8 cellular contexts compared by ENCODE assay signal in the genomic region with DNA sequence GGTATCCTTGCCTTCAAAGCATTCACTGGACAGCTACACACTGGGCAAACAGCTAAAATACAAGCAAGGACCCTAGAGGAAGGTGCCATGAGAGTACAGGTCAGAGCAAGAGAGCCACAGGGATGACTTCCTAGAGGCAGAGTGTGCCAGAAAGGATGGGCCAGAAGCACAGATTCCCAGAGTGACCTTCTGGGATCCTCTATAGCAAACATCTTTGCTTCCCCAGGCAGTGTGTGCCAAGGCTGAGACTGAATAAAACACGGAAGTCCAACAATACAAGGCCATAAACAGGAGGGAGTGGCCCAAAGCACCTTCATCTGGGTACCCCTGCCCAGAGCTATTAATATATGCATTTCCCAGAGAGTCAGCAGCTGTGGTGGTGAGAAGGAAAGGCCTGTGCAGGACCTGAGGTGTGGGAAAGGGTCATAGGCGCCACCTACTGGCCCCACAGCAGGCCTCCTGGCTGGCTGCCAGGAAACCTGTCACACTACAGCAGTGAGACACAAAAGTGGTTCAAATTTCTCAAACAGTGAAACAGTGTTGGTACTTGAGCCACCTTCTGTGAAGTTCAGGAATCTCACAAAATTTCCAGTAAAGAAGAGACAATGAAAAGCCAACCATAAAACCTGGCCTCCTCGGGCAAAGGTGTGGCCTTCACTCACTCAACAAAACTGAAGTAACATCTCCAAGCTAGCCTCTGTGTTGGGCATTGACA. TPM values are rescaled to one million over a fixed set of nuclear protein-coding genes. Genes with fewer than 3 reads are reported as not detected.
DNase-seq lines count a peak whose midpoint lies in the region; ATAC-seq and TF ChIP-seq lines count a peak whose summit lies in the region.

No MANE protein-coding gene starts in this region.

- no peak overlapping the region for H3K4me3 Mint-ChIP-seq in activated T-cell treated with anti-CD3 and anti-CD28 coated beads, Interleukin-2, amount 50 U/mL, for 4 hours
- no peak overlapping the region for H3K4me3 Mint-ChIP-seq in stimulated activated naive CD8-positive, alpha-beta T cell treated with anti-CD3 and anti-CD28 coated beads, Interleukin-15, amount 100 ng/mL, for 72 hours

- no peaks in the 10 kb centered on the region for H3F3A ChIP-seq in neural cell (ENCODE audit: insufficient read depth, low read length, poor library complexity, severe bottlenecking)

- H3K79me2 ChIP-seq in fibroblast of lung (ENCODE audit: control insufficient read depth, insufficient read depth, low read length): no peaks in the 10 kb centered on the region
- no peaks in the 10 kb centered on the region for H3K79me2 ChIP-seq in neural cell (replicated peaks; ENCODE audit: insufficient read depth, low read length)

- no peak overlapping the region for H3K4me2 ChIP-seq in fibroblast of lung (ENCODE audit: extremely low read depth, insufficient read depth, low read length)
- no peak overlapping the region for H3K4me2 ChIP-seq in neural cell (ENCODE audit: low read length)

- POLR2A ChIA-PET in Panc1 (lab: Charles Lee): interaction anchor here (0.5 kb wide), 1 partner anchor 1196 kb away, joined by 3 read pairs; no protein-coding TSS in a partner anchor

- peak; percentile 85 for TF ChIP-seq RAD21 in neural cell (conservative IDR thresholded peaks at IDR 0.05)

- H3K9me3 ChIP-seq in Panc1 (ENCODE audit: control insufficient read depth, insufficient read depth, low read depth, low read length) (no peaks in the 10 kb centered on the region), fibroblast of lung (ENCODE audit: control insufficient read depth, insufficient read depth, low read depth, low read length) (no peaks in the 10 kb centered on the region), neural cell (ENCODE audit: low read length) (no peaks in the 10 kb centered on the region)

- no peaks in the 10 kb centered on the region for H3K4me1 ChIP-seq in Panc1 (ENCODE audit: control insufficient read depth, insufficient read depth, low read length)
- no peaks in the 10 kb centered on the region for H3K4me1 ChIP-seq in fibroblast of lung (ENCODE audit: control insufficient read depth, extremely low read depth, insufficient read depth, low read length)

- no peak overlapping the region for H3K27ac ChIP-seq in Panc1 (ENCODE audit: low read length)
- no peak overlapping the region for H3K27ac ChIP-seq in fibroblast of lung (ENCODE audit: insufficient read depth, low read length)
- H3K27ac ChIP-seq in neural cell (ENCODE audit: low read length): no peak overlapping the region

- no peaks in the 10 kb centered on the region for H3K36me3 ChIP-seq in Panc1 (ENCODE audit: control insufficient read depth, insufficient read depth, low read length)
- H3K36me3 ChIP-seq in fibroblast of lung (ENCODE audit: control insufficient read depth, insufficient read depth, low read length): no peaks in the 10 kb centered on the region
- H3K36me3 ChIP-seq in neural cell (ENCODE audit: insufficient read depth, low read length): no peaks in the 10 kb centered on the region

- in situ Hi-C loops in Panc1 (cut with HindIII; ENCODE audit: low pct_unique_long_range_greater_than_20kb, low sequenced_read_pairs): no loop called here

- H2AFZ ChIP-seq in fibroblast of lung (ENCODE audit: low read length) (no peak overlapping the region), neural cell (ENCODE audit: low read depth, low read length) (no peak overlapping the region)

- H3K9me3 Mint-ChIP-seq in activated T-cell treated with anti-CD3 and anti-CD28 coated beads, Interleukin-2, amount 50 U/mL, for 4 hours: no peaks in the 10 kb centered on the region
- no peaks in the 10 kb centered on the region for H3K9me3 Mint-ChIP-seq in stimulated activated naive CD8-positive, alpha-beta T cell treated with anti-CD3 and anti-CD28 coated beads, Interleukin-15, amount 100 ng/mL, for 72 hours

- no peaks in the 10 kb centered on the region for H4K20me1 ChIP-seq in fibroblast of lung (ENCODE audit: control insufficient read depth, extremely low read depth, insufficient read depth, low read length)
- H4K20me1 ChIP-seq in neural cell (ENCODE audit: insufficient read depth): no peaks in the 10 kb centered on the region

- H3K4me1 Mint-ChIP-seq in activated T-cell treated with anti-CD3 and anti-CD28 coated beads, Interleukin-2, amount 50 U/mL, for 4 hours (ENCODE audit: low read depth): peaks cover 23% of the 10 kb centered on the region
- H3K4me1 Mint-ChIP-seq in stimulated activated naive CD8-positive, alpha-beta T cell treated with anti-CD3 and anti-CD28 coated beads, Interleukin-15, amount 100 ng/mL, for 72 hours: peaks cover 43% of the 10 kb centered on the region

- H3K36me3 Mint-ChIP-seq in activated T-cell treated with anti-CD3 and anti-CD28 coated beads, Interleukin-2, amount 50 U/mL, for 4 hours (ENCODE audit: insufficient read depth): no peaks in the 10 kb centered on the region

- no peak overlapping the region for H3K27ac Mint-ChIP-seq in stimulated activated naive CD8-positive, alpha-beta T cell treated with anti-CD3 and anti-CD28 coated beads, Interleukin-15, amount 100 ng/mL, for 72 hours

- H3K27me3 ChIP-seq in Panc1 (ENCODE audit: control insufficient read depth, insufficient read depth, low read length) (no peaks in the 10 kb centered on the region), fibroblast of lung (ENCODE audit: control insufficient read depth, insufficient read depth, low read length) (no peaks in the 10 kb centered on the region), neural cell (ENCODE audit: insufficient read depth, low read depth, low read length) (no peaks in the 10 kb centered on the region)

- TF ChIP-seq EP300 in neural cell (conservative IDR thresholded peaks at IDR 0.05; ENCODE audit: poor library complexity, severe bottlenecking): no peak

- no peaks in the 10 kb centered on the region for H3K27me3 Mint-ChIP-seq in activated T-cell treated with anti-CD3 and anti-CD28 coated beads, Interleukin-2, amount 50 U/mL, for 4 hours (ENCODE audit: low read depth)
- H3K27me3 Mint-ChIP-seq in stimulated activated naive CD8-positive, alpha-beta T cell treated with anti-CD3 and anti-CD28 coated beads, Interleukin-15, amount 100 ng/mL, for 72 hours: no peaks in the 10 kb centered on the region

- H3K4me3 ChIP-seq in Panc1 (ENCODE audit: low read depth in 2 of 2, low read length in 2 of 2): no peak overlapping the region
- H3K4me3 ChIP-seq in fibroblast of lung (replicated peaks in 1 of 4; ENCODE audit: control extremely low read depth in 1 of 4, insufficient read depth in 1 of 4, low read depth in 3 of 4, low read length in 4 of 4): no peak overlapping the region
- no peak overlapping the region for H3K4me3 ChIP-seq in neural cell (ENCODE audit: low read length)

- H3K9me2 ChIP-seq in neural cell (ENCODE audit: insufficient read depth, low read length): no peaks in the 10 kb centered on the region

- H3K9ac ChIP-seq in fibroblast of lung (ENCODE audit: insufficient read depth, low read length) (no peak overlapping the region), neural cell (ENCODE audit: low read length) (no peak overlapping the region)

- ATAC-seq in Panc1: peak; percentile 88
- peak; percentile 86 to 93 for ATAC-seq in activated T-cell treated with anti-CD3 and anti-CD28 coated beads, Interleukin-2, amount 50 U/mL, for 4 hours
- ATAC-seq in stimulated activated naive CD8-positive, alpha-beta T cell treated with anti-CD3 and anti-CD28 coated beads, Interleukin-15, amount 100 ng/mL, for 72 hours: peak; percentile 88
- no peak for ATAC-seq in GM21737 (IDR thresholded peaks at IDR 0.05; ENCODE audit: unreplicated experiment)

- DNase-seq in GM10266 (ENCODE audit: extremely low spot score) (peak; percentile 72), LHCN-M2 (ENCODE audit: low read depth) (peak; percentile 77), Panc1 (ENCODE audit: low read depth, low spot score) (peak; percentile 57), fibroblast of lung (ENCODE audit: low read depth in 2 of 2) (peak; percentile 65 to 77)
- DNase-seq in activated T-cell treated with anti-CD3 and anti-CD28 coated beads, Interleukin-2, amount 50 U/mL, for 4 hours: peak; percentile 67
- DNase-seq in stimulated activated naive CD8-positive, alpha-beta T cell treated with anti-CD3 and anti-CD28 coated beads, Interleukin-15, amount 100 ng/mL, for 72 hours: peak; percentile 64 to 74

- TF ChIP-seq CTCF in GM10266 (IDR thresholded peaks at IDR 0.05; ENCODE audit: control insufficient read depth, insufficient read depth, low read depth, missing control alignments): peak; percentile 80
- TF ChIP-seq CTCF in Panc1 (IDR thresholded peaks at IDR 0.05): peak; percentile 96
- peak; percentile 60 to 76 for TF ChIP-seq CTCF in fibroblast of lung (conservative IDR thresholded peaks at IDR 0.05 in 1 of 2, IDR thresholded peaks at IDR 0.05 in 1 of 2; ENCODE audit: low read depth in 1 of 2, low read length in 2 of 2)
- peak; percentile 87 for TF ChIP-seq CTCF in neural cell (IDR thresholded peaks at IDR 0.05; ENCODE audit: poor library complexity, severe bottlenecking)

- BruUV-seq in Panc1 (replicated peaks; lab: Mats Ljungman, UMichigan): no TSS peak

- intact Hi-C loops in Panc1 (cut with micrococcal nuclease; ENCODE audit: unreplicated experiment): no loop called here

- CTCF ChIA-PET in Panc1 (lab: Charles Lee): interaction anchor here (0.7 to 1.3 kb wide), 4 partner anchors 20 to 97 kb away, joined by 3 to 4 read pairs (median 4); partner anchors contain the start of gene CLPB

TF ChIP-seq in neural cell, 6 proteins besides CTCF, POLR2A, EP300 and RAD21:
- TF ChIP-seq SMC3 (conservative IDR thresholded peaks at IDR 0.05; ENCODE audit: poor library complexity): peak; percentile 87
- TF ChIP-seq MXI1 (conservative IDR thresholded peaks at IDR 0.05; ENCODE audit: poor library complexity, severe bottlenecking): no peak
- TF ChIP-seq TAF1 (IDR thresholded peaks at IDR 0.05; ENCODE audit: low read depth): no peak

RNA-seq across cellular contexts. Expression of gene CLPB, which starts 20.3 kb away (rescaled TPM):
- total RNA-seq in LHCN-M2 (2014; rRNA removed) (37.5 and 38.7 TPM in 2 replicates), Panc1 (2021; ENCODE audit: unreplicated experiment) (52.8 TPM), fibroblast of lung (22.3 and 34.2 TPM in 2 replicates)
- 17.0 TPM for polyA plus RNA-seq in LHCN-M2 (2012)
- polyA plus RNA-seq in Panc1 (2012; ENCODE audit: insufficient read length): 49.7 TPM
- total RNA-seq in activated T-cell treated with anti-CD3 and anti-CD28 coated beads, Interleukin-2, amount 50 U/mL, for 4 hours: 10 to 100 TPM; 50.2 to 55.7 (median 54.6) TPM
- polyA plus RNA-seq in fibroblast of lung (14.9 and 26.7 TPM in 2 replicates), neural cell (11.4 and 15.5 TPM in 2 replicates)
- 14.3 and 24.6 TPM in 2 replicates for polyA plus RNA-seq in fibroblast of lung (2012)
- polyA minus RNA-seq in fibroblast of lung (ENCODE audit: low replicate concordance) (47.5 and 101 TPM in 2 replicates), neural cell (61.2 and 71.3 TPM in 2 replicates)
